ENCODE assay signal across 26 cellular contexts in the genomic region with DNA sequence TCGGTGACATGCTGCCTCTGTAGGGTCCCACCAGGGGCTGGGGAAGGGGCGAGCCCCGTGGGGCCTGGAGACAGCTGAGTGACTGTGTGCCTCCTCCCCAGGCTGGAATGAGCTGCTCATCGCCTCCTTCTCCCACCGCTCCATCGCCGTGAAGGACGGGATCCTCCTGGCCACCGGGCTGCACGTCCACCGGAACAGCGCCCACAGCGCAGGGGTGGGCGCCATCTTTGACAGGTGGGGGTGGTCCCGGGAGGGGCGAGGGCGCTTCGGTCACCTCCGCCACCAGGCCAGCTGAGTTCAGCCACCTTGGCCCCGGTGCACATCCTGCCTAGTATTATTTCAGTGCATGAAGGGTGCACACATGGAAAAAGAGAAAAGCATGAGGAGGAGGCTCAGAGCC.
"Had no signal": no experiment of that assay in that cellular context is flagged by ENCODE, and none has a peak within 500 bp of the region (broad histone marks: within the 10 kb centered on the region; RNA-seq: fewer than 3 reads in every experiment).

No MANE protein-coding gene starts in this region.

- H3K27ac ChIP-seq: ovary, parathyroid adenoma, psoas muscle, right lobe of liver, sigmoid colon, stomach, thoracic aorta, thyroid gland, upper lobe of left lung, vagina had no signal

- H3K4me3 ChIP-seq: ovary, psoas muscle, right lobe of liver, sigmoid colon, stomach, thoracic aorta, thyroid gland, tibial nerve, upper lobe of left lung, vagina had no signal

- ATAC-seq: natural killer cell treated with Interleukin-12 subunit alpha and Interleukin-12 subunit beta and Interleukin-15 and Interleukin-18, amount 100 ng/mL, for 72 hours; psoas muscle; right cardiac atrium; right lobe of liver; stimulated activated effector memory CD8-positive, alpha-beta T cell treated with anti-CD3 and anti-CD28 coated beads, Interleukin-12 subunit alpha, Interleukin-12 subunit beta, amount 100 ng/mL, for 72 hours; stimulated activated naive B cell treated with anti-CD40 and anti-IgM and Interleukin-4, amounts not matched to agents 10 μg/mL and 1 μg/mL and 100 μg/mL, for 72 hours had no signal

- DNase-seq: nephron progenitor cell; occipital lobe; ovary; posterior cingulate gyrus; psoas muscle; right cardiac atrium; right lobe of liver; sigmoid colon; small intestine; stimulated activated CD4-positive, alpha-beta T cell treated with anti-CD3 and anti-CD28 coated beads, Interleukin-15, amount 100 ng/mL, for 24 hours; stimulated activated CD4-positive, alpha-beta T cell treated with anti-CD3 and anti-CD28 coated beads, Interleukin-2, amount 100 ng/mL, for 24 hours; stimulated activated CD4-positive, alpha-beta T cell treated with anti-CD3 and anti-CD28 coated beads, Interleukin-2, amount 100 ng/mL, for 48 hours; stimulated activated CD4-positive, alpha-beta T cell treated with anti-CD3 and anti-CD28 coated beads, Interleukin-4, amount 100 ng/mL, for 24 hours; stimulated activated naive B cell treated with anti-CD40 and anti-IgM and Interleukin-4, amounts not matched to agents 10 μg/mL and 1 μg/mL and 100 μg/mL, for 72 hours; stimulated activated naive CD4-positive, alpha-beta T cell treated with Interleukin-2 at 50 U/mL for 16 hours; stomach; thyroid gland; trophoblast cell had no signal

- FAIRE-seq: small intestine, urothelium cell line had no signal

- H3K36me3 ChIP-seq: ovary had no signal

- H2AFZ ChIP-seq: parathyroid adenoma had no signal

- H3K79me2 ChIP-seq: parathyroid adenoma had no signal

- H3K9ac ChIP-seq: parathyroid adenoma had no signal

- H3K9me3 ChIP-seq: ovary, psoas muscle, right lobe of liver, sigmoid colon, stomach, thoracic aorta, thyroid gland, tibial nerve, upper lobe of left lung, vagina had no signal

- H3K27me3 ChIP-seq: ovary, right lobe of liver, sigmoid colon, stomach, thyroid gland, tibial nerve, upper lobe of left lung, vagina had no signal
